20 cellular contexts compared by ENCODE assay signal in genomic region chr7:27764109-27764508, GRCh38. TPM values are rescaled to one million over a fixed set of nuclear protein-coding genes. Genes with fewer than 3 reads are reported as not detected.
A peak's percentile ranks its signal among the peaks of the same experiment; 100 is the strongest.
DNase-seq lines count a peak whose midpoint lies in the region; ATAC-seq, FAIRE-seq and TF ChIP-seq lines count a peak whose summit lies in the region.
"Had no signal": no experiment of that assay in that cellular context is flagged by ENCODE, and none has a peak within 500 bp of the region (broad histone marks: within the 10 kb centered on the region; RNA-seq: fewer than 3 reads in every experiment).

No MANE protein-coding gene starts in this region.

- FAIRE-seq in pancreas (lab: Jason Lieb, UNC) = peak; percentile 43
- no peak for FAIRE-seq in small intestine (lab: Jason Lieb, UNC)

- no peaks in the 10 kb centered on the region for H3K27me3 Mint-ChIP-seq in activated naive CD4-positive, alpha-beta T cell treated with anti-CD3 and anti-CD28 coated beads, Interleukin-2, amount 50 U/mL, for 24 hours
- H3K27me3 Mint-ChIP-seq in chondrocyte (ENCODE audit: low read depth) = no peaks in the 10 kb centered on the region
- H3K27me3 Mint-ChIP-seq: activated CD4-positive, alpha-beta memory T cell treated with anti-CD3 and anti-CD28 coated beads for 36 hours; memory B cell; naive thymus-derived CD4-positive, alpha-beta T cell had no signal

- POLR2A ChIA-PET in PC-3 (lab: Charles Lee; ENCODE audit: unreplicated experiment) = no interaction called here

- peak overlapping the region; percentile 26 for H3K27ac Mint-ChIP-seq in activated naive CD4-positive, alpha-beta T cell treated with anti-CD3 and anti-CD28 coated beads, Interleukin-2, amount 50 U/mL, for 24 hours
- peak overlapping the region; percentile 87 for H3K27ac Mint-ChIP-seq in chondrocyte (ENCODE audit: unreplicated experiment)
- H3K27ac Mint-ChIP-seq: activated CD4-positive, alpha-beta memory T cell treated with anti-CD3 and anti-CD28 coated beads for 36 hours; activated naive CD4-positive, alpha-beta T cell treated with anti-CD3 and anti-CD28 coated beads, Interleukin-2, amount 50 U/mL, for 72 hours; memory B cell had no signal

- no TSS peak for BruUV-seq in PC-3 (replicated peaks; lab: Mats Ljungman, UMichigan)

- TF ChIP-seq CTCF in PC-3 (conservative IDR thresholded peaks at IDR 0.05; ENCODE audit: low read depth, low read length) (no peak), chondrocyte (IDR thresholded peaks at IDR 0.05) (no peak), pancreas (IDR thresholded peaks at IDR 0.05) (no peak)

- peak overlapping the region; percentile 20 for H3K4me2 ChIP-seq in PC-3 (ENCODE audit: low read length)

- H3K79me2 ChIP-seq in PC-3 (ENCODE audit: low read length) = peaks cover 74% of the 10 kb centered on the region

- H3K9me2 ChIP-seq in PC-3 (replicated peaks; ENCODE audit: low read length) = no peaks in the 10 kb centered on the region

- H2AFZ ChIP-seq in PC-3 (ENCODE audit: low read length) = no peak overlapping the region

- intact Hi-C loops in PC-3 (cut with micrococcal nuclease) (no loop called here), pancreas (cut with DNase I) (no loop called here)

- no peaks in the 10 kb centered on the region for H3K9me3 Mint-ChIP-seq in activated naive CD4-positive, alpha-beta T cell treated with anti-CD3 and anti-CD28 coated beads, Interleukin-2, amount 50 U/mL, for 24 hours
- H3K9me3 Mint-ChIP-seq in chondrocyte (ENCODE audit: low read depth) = peaks cover 4% of the 10 kb centered on the region
- H3K9me3 Mint-ChIP-seq: activated CD4-positive, alpha-beta memory T cell treated with anti-CD3 and anti-CD28 coated beads for 36 hours; activated naive CD4-positive, alpha-beta T cell treated with anti-CD3 and anti-CD28 coated beads, Interleukin-2, amount 50 U/mL, for 72 hours had no signal

- H3K9ac ChIP-seq in PC-3 (ENCODE audit: low read length) = no peak overlapping the region

- H3K36me3 ChIP-seq in PC-3 (ENCODE audit: low read depth, low read length) (peaks cover 12% of the 10 kb centered on the region; the same call in 1 of the 2 replicates), pancreas (no peaks in the 10 kb centered on the region), small intestine (ENCODE audit: control insufficient read depth in 2 of 2, insufficient read depth in 2 of 2, low read length in 2 of 2) (peaks cover 3 to 4% of the 10 kb centered on the region in 2 donors)
- H3K36me3 ChIP-seq: breast epithelium had no signal

- H3K27ac ChIP-seq in PC-3 (ENCODE audit: low read length) = no peak overlapping the region
- no peak overlapping the region for H3K27ac ChIP-seq in pancreas
- no peak overlapping the region for H3K27ac ChIP-seq in small intestine (ENCODE audit: low read depth in 1 of 2, low read length in 1 of 2)
- H3K27ac ChIP-seq: breast epithelium, vagina had no signal

- H4K20me1 ChIP-seq in PC-3 (ENCODE audit: low read length) = no peaks in the 10 kb centered on the region; the same call in 1 of the 2 replicates

- peaks cover 6% of the 10 kb centered on the region for H3F3A ChIP-seq in PC-3 (ENCODE audit: low read length, unreplicated experiment)

- no peak for DNase-seq in activated naive CD4-positive, alpha-beta T cell (lab: John Stamatoyannopoulos, UW)
- DNase-seq in PC-3 (no peak), chondrocyte (ENCODE audit: low spot score) (no peak), pancreas (no peak), NCI-H2029 (lab: John Stamatoyannopoulos, UW) (no peak), small intestine (no peak)
- DNase-seq: activated CD4-positive, alpha-beta memory T cell treated with anti-CD3 and anti-CD28 coated beads for 36 hours; activated CD4-positive, CD25-positive, alpha-beta regulatory T cell; KG1; naive thymus-derived CD4-positive, alpha-beta T cell; NCI-H1092; NCI-H2081; NCI-H446 treated with DMSO at 0.1 percent for 48 hours had no signal

- H3K4me3 Mint-ChIP-seq in activated naive CD4-positive, alpha-beta T cell treated with anti-CD3 and anti-CD28 coated beads, Interleukin-2, amount 50 U/mL, for 24 hours = no peak overlapping the region
- H3K4me3 Mint-ChIP-seq in chondrocyte (ENCODE audit: unreplicated experiment) = no peak overlapping the region
- H3K4me3 Mint-ChIP-seq: activated CD4-positive, alpha-beta memory T cell treated with anti-CD3 and anti-CD28 coated beads for 36 hours; memory B cell had no signal

- H3K4me1 ChIP-seq in PC-3 (ENCODE audit: insufficient read depth, low read length) (peaks cover 75% of the 10 kb centered on the region), pancreas (peaks cover 4 to 24% (median 9%) of the 10 kb centered on the region in 3 donors), small intestine (ENCODE audit: control insufficient read depth in 2 of 2, insufficient read depth in 1 of 2, low read depth in 1 of 2, low read length in 1 of 2) (no peaks in the 10 kb centered on the region)
- H3K4me1 ChIP-seq: breast epithelium, vagina had no signal

- CTCF ChIA-PET in PC-3 (lab: Charles Lee) = no interaction called here

- H3K4me3 ChIP-seq in PC-3 (ENCODE audit: low read length) (no peak overlapping the region), pancreas (no peak overlapping the region), small intestine (ENCODE audit: low read depth in 1 of 2, low read length in 2 of 2) (no peak overlapping the region)
- H3K4me3 ChIP-seq: breast epithelium, vagina had no signal

- H3K27me3 ChIP-seq in PC-3 (ENCODE audit: low read length) = no peaks in the 10 kb centered on the region
- no peaks in the 10 kb centered on the region for H3K27me3 ChIP-seq in pancreas
- H3K27me3 ChIP-seq in small intestine (ENCODE audit: control insufficient read depth in 2 of 2, insufficient read depth in 2 of 2, low read length in 2 of 2) = no peaks in the 10 kb centered on the region
- H3K27me3 ChIP-seq: breast epithelium, vagina had no signal

- 3 to 7% methylated on average over 1 of the region's 1 CpG for WGBS in pancreas, 2 donors
- 19 to 43% (median 34%) methylated on average over 1 of the region's 1 CpG for WGBS in small intestine, 3 donors

- ATAC-seq in PC-3 (no peak), pancreas (peak; percentile 34 to 59 (median 50)), HG02763 (IDR thresholded peaks at IDR 0.05; ENCODE audit: unreplicated experiment) (no peak)
- ATAC-seq: activated naive CD4-positive, alpha-beta T cell treated with anti-CD3 and anti-CD28 coated beads, Interleukin-2, amount 50 U/mL, for 72 hours; naive thymus-derived CD4-positive, alpha-beta T cell; sciatic nerve had no signal

- peaks cover 45% of the 10 kb centered on the region for H3K4me1 Mint-ChIP-seq in activated naive CD4-positive, alpha-beta T cell treated with anti-CD3 and anti-CD28 coated beads, Interleukin-2, amount 50 U/mL, for 24 hours
- H3K4me1 Mint-ChIP-seq in chondrocyte (ENCODE audit: low read depth) = peaks cover 28% of the 10 kb centered on the region

- peaks cover 15% of the 10 kb centered on the region for H3K36me3 Mint-ChIP-seq in activated naive CD4-positive, alpha-beta T cell treated with anti-CD3 and anti-CD28 coated beads, Interleukin-2, amount 50 U/mL, for 24 hours
- H3K36me3 Mint-ChIP-seq in chondrocyte (ENCODE audit: low read depth) = peaks cover 17% of the 10 kb centered on the region

- H3K9me3 ChIP-seq in PC-3 (ENCODE audit: low read length) (no peaks in the 10 kb centered on the region), pancreas (no peaks in the 10 kb centered on the region), small intestine (ENCODE audit: control insufficient read depth, low read depth) (no peaks in the 10 kb centered on the region)
- H3K9me3 ChIP-seq: breast epithelium, vagina had no signal

RNA-seq across cellular contexts. Expression of gene TAX1BP1, which starts 24.1 kb away (rescaled TPM):
- total RNA-seq in PC-3 (2014; rRNA removed) (49.5 and 58.5 TPM in 2 replicates), chondrocyte (86.5 to 91.3 TPM (median 90.6 TPM) in 3 replicates), pancreas (10 to 100 TPM; 43.3 to 64.6 (median 49.1) TPM)
- polyA plus RNA-seq in pancreas (10 to 100 TPM; 28.3 to 41.5 TPM), small intestine (10 to 100 TPM; 60.8 to 82.3 (median 80.2) TPM)

Comparison
In these comparisons a context has a peak if more than half of its experiments do, and no peak if none do; other contexts are left out.
1. ATAC-seq: peak in pancreas (4 of 4); none in PC-3 (single experiment) and HG02763 (single experiment).